1 cellular context compared by ENCODE assay signal in the genomic region with DNA sequence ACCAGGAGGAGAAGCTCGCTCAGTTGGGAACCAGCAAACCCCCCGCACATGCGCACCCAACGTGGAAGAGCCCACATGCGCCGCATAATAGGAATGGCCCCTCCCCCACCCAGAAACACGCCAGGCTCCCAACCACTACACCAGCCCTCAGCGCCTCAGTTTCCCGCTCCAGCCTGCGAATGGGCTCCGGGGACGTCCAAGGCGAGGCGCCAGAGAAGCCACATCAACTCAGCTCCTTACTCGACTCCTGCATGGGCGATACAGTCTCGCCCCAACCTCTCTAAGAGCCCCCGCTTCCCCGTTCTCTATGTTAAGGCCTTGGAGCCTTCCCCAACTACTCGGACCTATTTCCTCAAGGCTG.
A peak's percentile ranks its signal among the peaks of the same experiment; 100 is the strongest.
TF ChIP-seq lines count a peak whose summit lies in the region.

No MANE protein-coding gene starts in this region.

TF ChIP-seq in HepG2, 621 proteins besides CTCF, POLR2A, EP300 and RAD21 (continued from another document and continues in another):
- TF ChIP-seq, protein P1, sequence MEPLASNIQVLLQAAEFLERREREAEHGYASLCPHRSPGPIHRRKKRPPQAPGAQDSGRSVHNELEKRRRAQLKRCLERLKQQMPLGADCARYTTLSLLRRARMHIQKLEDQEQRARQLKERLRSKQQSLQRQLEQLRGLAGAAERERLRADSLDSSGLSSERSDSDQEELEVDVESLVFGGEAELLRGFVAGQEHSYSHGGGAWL (CRISPR knock-in tag; IDR thresholded peaks at IDR 0.05), result no peak
- TF ChIP-seq, protein P2, sequence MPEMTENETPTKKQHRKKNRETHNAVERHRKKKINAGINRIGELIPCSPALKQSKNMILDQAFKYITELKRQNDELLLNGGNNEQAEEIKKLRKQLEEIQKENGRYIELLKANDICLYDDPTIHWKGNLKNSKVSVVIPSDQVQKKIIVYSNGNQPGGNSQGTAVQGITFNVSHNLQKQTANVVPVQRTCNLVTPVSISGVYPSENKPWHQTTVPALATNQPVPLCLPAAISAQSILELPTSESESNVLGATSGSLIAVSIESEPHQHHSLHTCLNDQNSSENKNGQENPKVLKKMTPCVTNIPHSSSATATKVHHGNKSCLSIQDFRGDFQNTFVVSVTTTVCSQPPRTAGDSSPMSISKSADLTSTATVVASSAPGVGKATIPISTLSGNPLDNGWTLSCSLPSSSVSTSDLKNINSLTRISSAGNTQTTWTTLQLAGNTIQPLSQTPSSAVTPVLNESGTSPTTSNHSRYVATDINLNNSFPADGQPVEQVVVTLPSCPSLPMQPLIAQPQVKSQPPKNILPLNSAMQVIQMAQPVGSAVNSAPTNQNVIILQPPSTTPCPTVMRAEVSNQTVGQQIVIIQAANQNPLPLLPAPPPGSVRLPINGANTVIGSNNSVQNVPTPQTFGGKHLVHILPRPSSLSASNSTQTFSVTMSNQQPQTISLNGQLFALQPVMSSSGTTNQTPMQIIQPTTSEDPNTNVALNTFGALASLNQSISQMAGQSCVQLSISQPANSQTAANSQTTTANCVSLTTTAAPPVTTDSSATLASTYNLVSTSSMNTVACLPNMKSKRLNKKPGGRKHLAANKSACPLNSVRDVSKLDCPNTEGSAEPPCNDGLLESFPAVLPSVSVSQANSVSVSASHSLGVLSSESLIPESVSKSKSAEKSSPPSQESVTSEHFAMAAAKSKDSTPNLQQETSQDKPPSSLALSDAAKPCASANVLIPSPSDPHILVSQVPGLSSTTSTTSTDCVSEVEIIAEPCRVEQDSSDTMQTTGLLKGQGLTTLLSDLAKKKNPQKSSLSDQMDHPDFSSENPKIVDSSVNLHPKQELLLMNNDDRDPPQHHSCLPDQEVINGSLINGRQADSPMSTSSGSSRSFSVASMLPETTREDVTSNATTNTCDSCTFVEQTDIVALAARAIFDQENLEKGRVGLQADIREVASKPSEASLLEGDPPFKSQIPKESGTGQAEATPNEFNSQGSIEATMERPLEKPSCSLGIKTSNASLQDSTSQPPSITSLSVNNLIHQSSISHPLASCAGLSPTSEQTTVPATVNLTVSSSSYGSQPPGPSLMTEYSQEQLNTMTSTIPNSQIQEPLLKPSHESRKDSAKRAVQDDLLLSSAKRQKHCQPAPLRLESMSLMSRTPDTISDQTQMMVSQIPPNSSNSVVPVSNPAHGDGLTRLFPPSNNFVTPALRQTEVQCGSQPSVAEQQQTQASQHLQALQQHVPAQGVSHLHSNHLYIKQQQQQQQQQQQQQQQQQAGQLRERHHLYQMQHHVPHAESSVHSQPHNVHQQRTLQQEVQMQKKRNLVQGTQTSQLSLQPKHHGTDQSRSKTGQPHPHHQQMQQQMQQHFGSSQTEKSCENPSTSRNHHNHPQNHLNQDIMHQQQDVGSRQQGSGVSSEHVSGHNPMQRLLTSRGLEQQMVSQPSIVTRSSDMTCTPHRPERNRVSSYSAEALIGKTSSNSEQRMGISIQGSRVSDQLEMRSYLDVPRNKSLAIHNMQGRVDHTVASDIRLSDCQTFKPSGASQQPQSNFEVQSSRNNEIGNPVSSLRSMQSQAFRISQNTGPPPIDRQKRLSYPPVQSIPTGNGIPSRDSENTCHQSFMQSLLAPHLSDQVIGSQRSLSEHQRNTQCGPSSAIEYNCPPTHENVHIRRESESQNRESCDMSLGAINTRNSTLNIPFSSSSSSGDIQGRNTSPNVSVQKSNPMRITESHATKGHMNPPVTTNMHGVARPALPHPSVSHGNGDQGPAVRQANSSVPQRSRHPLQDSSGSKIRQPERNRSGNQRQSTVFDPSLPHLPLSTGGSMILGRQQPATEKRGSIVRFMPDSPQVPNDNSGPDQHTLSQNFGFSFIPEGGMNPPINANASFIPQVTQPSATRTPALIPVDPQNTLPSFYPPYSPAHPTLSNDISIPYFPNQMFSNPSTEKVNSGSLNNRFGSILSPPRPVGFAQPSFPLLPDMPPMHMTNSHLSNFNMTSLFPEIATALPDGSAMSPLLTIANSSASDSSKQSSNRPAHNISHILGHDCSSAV (CRISPR knock-in tag; IDR thresholded peaks at IDR 0.05; ENCODE audit: borderline replicate concordance), result no peak
- TF ChIP-seq NCOR1 (IDR thresholded peaks at IDR 0.05; ENCODE audit: borderline replicate concordance, low read length), result no peak
- TF ChIP-seq, protein P3, sequence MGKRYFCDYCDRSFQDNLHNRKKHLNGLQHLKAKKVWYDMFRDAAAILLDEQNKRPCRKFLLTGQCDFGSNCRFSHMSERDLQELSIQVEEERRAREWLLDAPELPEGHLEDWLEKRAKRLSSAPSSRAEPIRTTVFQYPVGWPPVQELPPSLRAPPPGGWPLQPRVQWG (CRISPR knock-in tag; IDR thresholded peaks at IDR 0.05; ENCODE audit: borderline replicate concordance, low read depth), result no peak
- TF ChIP-seq NRL (CRISPR knock-in tag; IDR thresholded peaks at IDR 0.05; ENCODE audit: borderline replicate concordance), result no peak
- TF ChIP-seq CCDC6 (CRISPR knock-in tag; IDR thresholded peaks at IDR 0.05), result peak; percentile 58; the same call in 1 of the 2 replicates
- TF ChIP-seq ZNF263 (CRISPR knock-in tag; IDR thresholded peaks at IDR 0.05), result peak; percentile 15; the same call in 1 of the 2 replicates
- TF ChIP-seq IKZF5 (CRISPR knock-in tag; IDR thresholded peaks at IDR 0.05), result no peak
- 0 out of 2 replicates have a peak, but pooled peaks have one; percentile 8 for TF ChIP-seq ZNF747 (CRISPR knock-in tag; IDR thresholded peaks at IDR 0.05; ENCODE audit: borderline replicate concordance)
- TF ChIP-seq FOXM1 (CRISPR knock-in tag; IDR thresholded peaks at IDR 0.05), result no peak
- TF ChIP-seq HOXA7 (CRISPR knock-in tag; IDR thresholded peaks at IDR 0.05), result no peak
- no peak for TF ChIP-seq ZNF333 (CRISPR knock-in tag; IDR thresholded peaks at IDR 0.05; ENCODE audit: borderline replicate concordance)
- no peak for TF ChIP-seq ZBTB7B (CRISPR knock-in tag; IDR thresholded peaks at IDR 0.05)
- TF ChIP-seq, protein P4, sequence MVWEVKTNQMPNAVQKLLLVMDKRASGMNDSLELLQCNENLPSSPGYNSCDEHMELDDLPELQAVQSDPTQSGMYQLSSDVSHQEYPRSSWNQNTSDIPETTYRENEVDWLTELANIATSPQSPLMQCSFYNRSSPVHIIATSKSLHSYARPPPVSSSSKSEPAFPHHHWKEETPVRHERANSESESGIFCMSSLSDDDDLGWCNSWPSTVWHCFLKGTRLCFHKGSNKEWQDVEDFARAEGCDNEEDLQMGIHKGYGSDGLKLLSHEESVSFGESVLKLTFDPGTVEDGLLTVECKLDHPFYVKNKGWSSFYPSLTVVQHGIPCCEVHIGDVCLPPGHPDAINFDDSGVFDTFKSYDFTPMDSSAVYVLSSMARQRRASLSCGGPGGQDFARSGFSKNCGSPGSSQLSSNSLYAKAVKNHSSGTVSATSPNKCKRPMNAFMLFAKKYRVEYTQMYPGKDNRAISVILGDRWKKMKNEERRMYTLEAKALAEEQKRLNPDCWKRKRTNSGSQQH (CRISPR knock-in tag; IDR thresholded peaks at IDR 0.05; ENCODE audit: low read depth), result no peak
- TF ChIP-seq, protein P5, sequence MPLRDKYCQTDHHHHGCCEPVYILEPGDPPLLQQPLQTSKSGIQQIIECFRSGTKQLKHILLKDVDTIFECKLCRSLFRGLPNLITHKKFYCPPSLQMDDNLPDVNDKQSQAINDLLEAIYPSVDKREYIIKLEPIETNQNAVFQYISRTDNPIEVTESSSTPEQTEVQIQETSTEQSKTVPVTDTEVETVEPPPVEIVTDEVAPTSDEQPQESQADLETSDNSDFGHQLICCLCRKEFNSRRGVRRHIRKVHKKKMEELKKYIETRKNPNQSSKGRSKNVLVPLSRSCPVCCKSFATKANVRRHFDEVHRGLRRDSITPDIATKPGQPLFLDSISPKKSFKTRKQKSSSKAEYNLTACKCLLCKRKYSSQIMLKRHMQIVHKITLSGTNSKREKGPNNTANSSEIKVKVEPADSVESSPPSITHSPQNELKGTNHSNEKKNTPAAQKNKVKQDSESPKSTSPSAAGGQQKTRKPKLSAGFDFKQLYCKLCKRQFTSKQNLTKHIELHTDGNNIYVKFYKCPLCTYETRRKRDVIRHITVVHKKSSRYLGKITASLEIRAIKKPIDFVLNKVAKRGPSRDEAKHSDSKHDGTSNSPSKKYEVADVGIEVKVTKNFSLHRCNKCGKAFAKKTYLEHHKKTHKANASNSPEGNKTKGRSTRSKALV (CRISPR knock-in tag; IDR thresholded peaks at IDR 0.05), result no peak
- TF ChIP-seq ZNF749 (CRISPR knock-in tag; IDR thresholded peaks at IDR 0.05; ENCODE audit: borderline replicate concordance), result no peak
- no peak for TF ChIP-seq SOX6 (IDR thresholded peaks at IDR 0.05)
- 0 out of 2 replicates have a peak, but pooled peaks have one; percentile 35 for TF ChIP-seq SOX6 (CRISPR knock-in tag; IDR thresholded peaks at IDR 0.05)
- no peak for TF ChIP-seq NR0B2 (CRISPR knock-in tag; IDR thresholded peaks at IDR 0.05)
- no peak for TF ChIP-seq GABPB1 (CRISPR knock-in tag; IDR thresholded peaks at IDR 0.05)
- TF ChIP-seq MBD4 (IDR thresholded peaks at IDR 0.05; ENCODE audit: borderline replicate concordance, low read length), result no peak
- TF ChIP-seq PLSCR1 (CRISPR knock-in tag; IDR thresholded peaks at IDR 0.05; ENCODE audit: borderline replicate concordance), result 0 out of 2 replicates have a peak, but pooled peaks have one; percentile 85
- TF ChIP-seq PRPF4 (IDR thresholded peaks at IDR 0.05; ENCODE audit: low read depth, low read length, poor library complexity, severe bottlenecking), result peak; percentile 37
- no peak; the same call in 1 of the 2 replicates for TF ChIP-seq ZNF512B (CRISPR knock-in tag; IDR thresholded peaks at IDR 0.05; ENCODE audit: borderline replicate concordance)
- no peak for TF ChIP-seq ZNF713 (CRISPR knock-in tag; IDR thresholded peaks at IDR 0.05)
- TF ChIP-seq NFATC3 (CRISPR knock-in tag; IDR thresholded peaks at IDR 0.05), result no peak
- TF ChIP-seq BCL6 (CRISPR knock-in tag; IDR thresholded peaks at IDR 0.05), result no peak
- TF ChIP-seq ZKSCAN8 (CRISPR knock-in tag; IDR thresholded peaks at IDR 0.05; ENCODE audit: borderline replicate concordance), result no peak
- TF ChIP-seq STAT6 (CRISPR knock-in tag; IDR thresholded peaks at IDR 0.05; ENCODE audit: borderline replicate concordance), result no peak
- TF ChIP-seq RARA (CRISPR knock-in tag; IDR thresholded peaks at IDR 0.05), result no peak
- no peak for TF ChIP-seq TRIM22 (IDR thresholded peaks at IDR 0.05)
- peak; percentile 46; the same call in 1 of the 2 replicates for TF ChIP-seq ZNF367 (CRISPR knock-in tag; IDR thresholded peaks at IDR 0.05; ENCODE audit: borderline replicate concordance)
- TF ChIP-seq SMAD9 (CRISPR knock-in tag; IDR thresholded peaks at IDR 0.05), result peak; percentile 70; the same call in 1 of the 2 replicates
